Comparison of ENCODE assay signal across 23 cellular contexts in genomic region chr1:197544553-197544952, GRCh38.
"Had no signal": no experiment of that assay in that cellular context is flagged by ENCODE, and none has a peak within 500 bp of the region (broad histone marks: within the 10 kb centered on the region; RNA-seq: fewer than 3 reads in every experiment).

No MANE protein-coding gene starts in this region.

- H3K4me3 Mint-ChIP-seq: effector memory CD8-positive, alpha-beta T cell; endodermal cell; mesothelial cell of epicardium; naive B cell had no signal

- H3K27me3 Mint-ChIP-seq: effector memory CD8-positive, alpha-beta T cell; naive B cell had no signal

- H3K27ac Mint-ChIP-seq: effector memory CD8-positive, alpha-beta T cell; endodermal cell; mesothelial cell of epicardium had no signal

- H3K27me3 ChIP-seq: esophagus squamous epithelium, gastrocnemius medialis, heart right ventricle, left lung had no signal

- ATAC-seq: effector memory CD8-positive, alpha-beta T cell; esophagus mucosa; gastrocnemius medialis; heart right ventricle; left cardiac atrium; left lung; left ventricle myocardium superior; lower lobe of right lung; mucosa of descending colon had no signal

- H3K27ac ChIP-seq: coronary artery, epithelial cell of prostate, esophagus squamous epithelium, gastrocnemius medialis, heart right ventricle, left lung, lower lobe of right lung had no signal

- H3K4me3 ChIP-seq: coronary artery, esophagus squamous epithelium, gastrocnemius medialis, heart right ventricle, left lung, lower lobe of right lung, mucosa of descending colon had no signal

- H3K36me3 ChIP-seq: gastrocnemius medialis, left lung, lower lobe of right lung had no signal

- DNase-seq: effector CD8-positive, alpha-beta T cell; effector memory CD8-positive, alpha-beta T cell; endodermal cell; erythroblast; esophagus squamous epithelium; foreskin fibroblast; foreskin melanocyte; gastrocnemius medialis; glutamatergic neuron; head of caudate nucleus; heart right ventricle; hippocampal formation; left cardiac atrium; left lung; left ventricle myocardium superior; lower lobe of right lung; mesenchymal stem cell; mucosa of descending colon; naive B cell had no signal

- H3K9me3 ChIP-seq: esophagus squamous epithelium, gastrocnemius medialis, heart right ventricle, left lung, lower lobe of right lung, mucosa of descending colon had no signal

- H3K4me1 ChIP-seq: esophagus squamous epithelium, gastrocnemius medialis, heart right ventricle, left lung, lower lobe of right lung had no signal

- H3K9me3 Mint-ChIP-seq: effector memory CD8-positive, alpha-beta T cell; endodermal cell had no signal
